ENCODE assay signal across 18 cellular contexts in genomic region chrX:30800901-30801300, GRCh38.
A peak's percentile ranks its signal among the peaks of the same experiment; 100 is the strongest.
DNase-seq lines count a peak whose midpoint lies in the region; ATAC-seq, FAIRE-seq and TF ChIP-seq lines count a peak whose summit lies in the region.
"Had no signal": no experiment of that assay in that cellular context is flagged by ENCODE, and none has a peak within 500 bp of the region (broad histone marks: within the 10 kb centered on the region; RNA-seq: fewer than 3 reads in every experiment).

No MANE protein-coding gene starts in this region.

- peak; percentile 7 for FAIRE-seq in bronchial epithelial cell (lab: Jason Lieb, UNC)
- peak; percentile 36 for FAIRE-seq in keratinocyte (lab: Jason Lieb, UNC)
- FAIRE-seq: D721Med, GM12878, H54 had no signal

- H3K4me2 ChIP-seq in keratinocyte (ENCODE audit: control insufficient read depth, extremely low read depth, insufficient read depth, low read depth, low read length) (no peak overlapping the region), PC-3 (ENCODE audit: low read length) (no peak overlapping the region)
- H3K4me2 ChIP-seq: BLaER1, GM23338 had no signal

- no peaks in the 10 kb centered on the region for H3K9me1 ChIP-seq in keratinocyte (ENCODE audit: control insufficient read depth, extremely low read depth, insufficient read depth, low read length)

- no TSS peak for BruUV-seq in PC-3 (replicated peaks; lab: Mats Ljungman, UMichigan)

- H3K4me1 ChIP-seq in HEK293 (ENCODE audit: control insufficient read depth, insufficient read depth, low read length) (no peaks in the 10 kb centered on the region), keratinocyte (ENCODE audit: control insufficient read depth, extremely low read depth, insufficient read depth, low read length) (peaks cover 9% of the 10 kb centered on the region), PC-3 (ENCODE audit: insufficient read depth, low read length) (no peaks in the 10 kb centered on the region)
- H3K4me1 ChIP-seq: BLaER1 had no signal

- DNase-seq in bronchial epithelial cell (ENCODE audit: low read depth) (peak; percentile 23), keratinocyte (ENCODE audit: low read depth, low spot score) (no peak), PC-3 (no peak), cerebellar cortex (ENCODE audit: low spot score) (no peak), C1 segment of cervical spinal cord (lab: John Stamatoyannopoulos, UW) (no peak)
- DNase-seq: CD4-positive, alpha-beta T cell; CD8-positive, alpha-beta memory T cell; DMS 273 treated with DMSO at 0.1 percent for 48 hours; DMS79; EL; GDM1; HCEC 1CT had no signal

- no peak for ATAC-seq in PC-3
- ATAC-seq: GM12878, GM23338 had no signal

- H3K27me3 ChIP-seq in bronchial epithelial cell (ENCODE audit: control insufficient read depth, insufficient read depth, low read length) (no peaks in the 10 kb centered on the region), keratinocyte (ENCODE audit: control insufficient read depth, extremely low read depth, insufficient read depth, low read length) (no peaks in the 10 kb centered on the region), PC-3 (ENCODE audit: low read length) (no peaks in the 10 kb centered on the region)

- H3K9me2 ChIP-seq in PC-3 (replicated peaks; ENCODE audit: low read length), result no peaks in the 10 kb centered on the region

- no peak overlapping the region for H2AFZ ChIP-seq in keratinocyte (ENCODE audit: control insufficient read depth, low read length)
- H2AFZ ChIP-seq in PC-3 (ENCODE audit: low read length), result no peak overlapping the region
- H2AFZ ChIP-seq: GM23338 had no signal

- no peak overlapping the region for H3K27ac ChIP-seq in HEK293 (ENCODE audit: extremely low read depth, low read depth, low read length)
- H3K27ac ChIP-seq in keratinocyte (ENCODE audit: control insufficient read depth, insufficient read depth, low read length), result no peak overlapping the region
- no peak overlapping the region for H3K27ac ChIP-seq in PC-3 (ENCODE audit: low read length)
- H3K27ac ChIP-seq: BLaER1 had no signal

- CTCF ChIA-PET in HEK293 (lab: Yijun Ruan, JAX) (no interaction called here), PC-3 (lab: Charles Lee) (no interaction called here)

- intact Hi-C loops in PC-3 (cut with micrococcal nuclease), result no loop called here

- no peak overlapping the region for H3K4me3 ChIP-seq in HEK293 (ENCODE audit: low read depth, low read length)
- H3K4me3 ChIP-seq in bronchial epithelial cell (ENCODE audit: low read depth, low read length), result no peak overlapping the region
- no peak overlapping the region for H3K4me3 ChIP-seq in keratinocyte (ENCODE audit: control insufficient read depth in 2 of 3, extremely low read depth in 1 of 3, insufficient read depth in 2 of 3, low read depth in 1 of 3, low read length in 3 of 3)
- no peak overlapping the region for H3K4me3 ChIP-seq in PC-3 (ENCODE audit: low read length)
- H3K4me3 ChIP-seq: BLaER1, GM12878, GM23338 had no signal

- no peaks in the 10 kb centered on the region for H3K9me3 ChIP-seq in HEK293 (ENCODE audit: control insufficient read depth, insufficient read depth, low read depth, low read length)
- peaks cover 83% of the 10 kb centered on the region for H3K9me3 ChIP-seq in keratinocyte (ENCODE audit: control insufficient read depth, low read depth, low read length)
- H3K9me3 ChIP-seq in PC-3 (ENCODE audit: low read length), result no peaks in the 10 kb centered on the region

- no peaks in the 10 kb centered on the region for H3K36me3 ChIP-seq in HEK293 (ENCODE audit: control insufficient read depth in 2 of 2, insufficient read depth in 1 of 2, low read length in 2 of 2)
- H3K36me3 ChIP-seq in bronchial epithelial cell (ENCODE audit: control insufficient read depth, insufficient read depth, low read length), result no peaks in the 10 kb centered on the region
- no peaks in the 10 kb centered on the region for H3K36me3 ChIP-seq in keratinocyte (ENCODE audit: control insufficient read depth in 2 of 2, extremely low read depth in 1 of 2, insufficient read depth in 2 of 2, low read length in 2 of 2)
- no peaks in the 10 kb centered on the region for H3K36me3 ChIP-seq in PC-3 (ENCODE audit: low read depth, low read length)
- H3K36me3 ChIP-seq: BLaER1 had no signal

- no peaks in the 10 kb centered on the region for H3K79me2 ChIP-seq in keratinocyte (ENCODE audit: control insufficient read depth, insufficient read depth, low read length)
- H3K79me2 ChIP-seq in PC-3 (ENCODE audit: low read length), result no peaks in the 10 kb centered on the region

- H4K20me1 ChIP-seq in keratinocyte (ENCODE audit: control insufficient read depth, extremely low read depth, insufficient read depth, low read length) (no peaks in the 10 kb centered on the region), PC-3 (ENCODE audit: low read length) (no peaks in the 10 kb centered on the region)
- H4K20me1 ChIP-seq: BLaER1 had no signal

- POLR2A ChIA-PET in HEK293 (lab: Yijun Ruan, JAX) (no interaction called here), PC-3 (lab: Charles Lee; ENCODE audit: unreplicated experiment) (no interaction called here)

- H3F3A ChIP-seq in PC-3 (ENCODE audit: low read length, unreplicated experiment), result no peaks in the 10 kb centered on the region

- TF ChIP-seq CTCF in HEK293 (tag by site-specific recombination; IDR thresholded peaks at IDR 0.05) (no peak), bronchial epithelial cell (IDR thresholded peaks at IDR 0.05; ENCODE audit: insufficient read depth, low read length, severe bottlenecking) (no peak), keratinocyte (optimal IDR thresholded peaks at IDR 0.05 in 1 of 3, IDR thresholded peaks at IDR 0.05 in 1 of 3, conservative IDR thresholded peaks at IDR 0.05 in 1 of 3; ENCODE audit: extremely low read depth in 1 of 3, insufficient read depth in 2 of 3, low read length in 3 of 3) (no peak), PC-3 (conservative IDR thresholded peaks at IDR 0.05; ENCODE audit: low read depth, low read length) (no peak)

- dilution Hi-C loops in keratinocyte (cut with MboI; ENCODE audit: extremely low pct_ligation_motif_present, low sequenced_read_pairs), result no loop called here

- H3K9ac ChIP-seq in keratinocyte (ENCODE audit: control insufficient read depth, extremely low read depth, insufficient read depth, low read length), result no peak overlapping the region
- no peak overlapping the region for H3K9ac ChIP-seq in PC-3 (ENCODE audit: low read length)
- H3K9ac ChIP-seq: BLaER1 had no signal

TF ChIP-seq in HEK293, 187 proteins besides CTCF, POLR2A, EP300 and RAD21:
- TF ChIP-seq ATF2 (tag by site-specific recombination; IDR thresholded peaks at IDR 0.05; ENCODE audit: low read depth) (no peak), HOXD13 (CRISPR knock-in tag; IDR thresholded peaks at IDR 0.05; ENCODE audit: borderline replicate concordance) (0 out of 2 replicates have a peak, but pooled peaks have one; percentile 35)
